ENCODE assay signal across 34 cellular contexts in the genomic region with DNA sequence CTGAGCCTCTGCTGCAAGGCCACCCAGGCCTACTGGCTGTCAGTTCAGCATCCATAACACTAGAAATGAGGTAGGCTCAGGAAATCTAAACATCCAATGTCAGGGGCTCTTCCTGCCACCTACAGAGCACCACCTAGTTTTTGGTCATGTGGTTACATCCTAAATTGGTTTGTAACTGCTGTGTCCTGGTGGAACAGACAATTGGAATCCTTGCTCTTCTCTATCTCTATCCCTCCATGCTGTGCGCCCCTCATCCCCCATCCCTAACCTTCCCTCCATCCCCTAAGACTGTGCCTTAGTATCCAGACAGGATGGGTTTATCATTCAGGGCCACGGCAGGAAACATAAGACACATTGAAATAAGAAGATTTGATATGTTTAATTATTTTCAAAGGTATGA. TPM values are rescaled to one million over a fixed set of nuclear protein-coding genes. Genes with fewer than 3 reads are reported as not detected.
"Had no signal": no experiment of that assay in that cellular context is flagged by ENCODE, and none has a peak within 500 bp of the region (broad histone marks: within the 10 kb centered on the region; RNA-seq: fewer than 3 reads in every experiment).

No MANE protein-coding gene starts in this region.

- DNase-seq: activated CD4-positive, alpha-beta memory T cell treated with anti-CD3 and anti-CD28 coated beads, Interleukin-2, amount 10 ng/mL, durations not matched to agents 7 days and 5 days; activated CD4-positive, alpha-beta T cell treated with anti-CD3 and anti-CD28 coated beads for 1 hour; activated CD4-positive, alpha-beta T cell treated with anti-CD3 and anti-CD28 coated beads for 36 hours; activated CD4-positive, alpha-beta T cell treated with anti-CD3 and anti-CD28 coated beads for 48 hours; activated CD4-positive, alpha-beta T cell treated with anti-CD3 and anti-CD28 coated beads, Interleukin-2, amount 10 ng/mL, durations not matched to agents 7 days and 5 days; activated CD4-positive, alpha-beta T cell treated with anti-CD3 and anti-CD28 coated beads, Interleukin-2, amount 50 U/mL, for 48 hours; activated CD4-positive, CD25-positive, alpha-beta regulatory T cell; activated CD8-positive, alpha-beta memory T cell treated with anti-CD3 and anti-CD28 coated beads for 24 hours; activated CD8-positive, alpha-beta memory T cell treated with anti-CD3 and anti-CD28 coated beads, Interleukin-2, amount 10 ng/mL, durations not matched to agents 7 days and 5 days; activated CD8-positive, alpha-beta memory T cell treated with anti-CD3 and anti-CD28 coated beads, Interleukin-2, amount 50 U/mL, for 48 hours; activated CD8-positive, alpha-beta T cell treated with anti-CD3 and anti-CD28 coated beads, Interleukin-2, amount 10 ng/mL, durations not matched to agents 7 days and 5 days; activated effector memory CD4-positive, alpha-beta T cell treated with Interleukin-2 at 50 U/mL for 16 hours; activated gamma-delta T cell; activated naive CD4-positive, alpha-beta T cell treated with anti-CD3 and anti-CD28 coated beads, Interleukin-2, amount 10 ng/mL, durations not matched to agents 7 days and 5 days; activated naive CD4-positive, alpha-beta T cell treated with Interleukin-2 at 50 U/mL for 16 hours; activated T-cell treated with anti-CD3 and anti-CD28 coated beads, Interleukin-2, amount 50 U/mL, for 24 hours; activated T-cell treated with anti-CD3 and anti-CD28 coated beads, Interleukin-2, amount 50 U/mL, for 48 hours; adrenal gland; amniotic stem cell; aorta; body of pancreas; brain microvascular endothelial cell; central memory CD4-positive, alpha-beta T cell; T-helper 1 cell; T-helper 2 cell; T-helper 9 cell had no signal

- H3K27ac ChIP-seq: adrenal gland, body of pancreas, brain microvascular endothelial cell, breast epithelium, VCaP had no signal

- ATAC-seq: activated CD4-positive, alpha-beta T cell treated with anti-CD3 and anti-CD28 coated beads for 36 hours; activated CD4-positive, CD25-positive, alpha-beta regulatory T cell treated with anti-CD3 and anti-CD28 coated beads, Interleukin-2, amount 50 U/mL, for 24 hours; activated CD8-positive, alpha-beta memory T cell treated with anti-CD3 and anti-CD28 coated beads, Interleukin-2, amount 10 ng/mL, durations not matched to agents 7 days and 5 days; activated CD8-positive, alpha-beta T cell treated with anti-CD3 and anti-CD28 coated beads, Interleukin-2, amount 10 ng/mL, durations not matched to agents 7 days and 5 days; body of pancreas had no signal

- H3K4me3 Mint-ChIP-seq: activated CD4-positive, alpha-beta memory T cell treated with anti-CD3 and anti-CD28 coated beads, Interleukin-2, amount 10 ng/mL, durations not matched to agents 7 days and 5 days; activated CD4-positive, alpha-beta T cell treated with anti-CD3 and anti-CD28 coated beads for 36 hours; activated CD4-positive, alpha-beta T cell treated with anti-CD3 and anti-CD28 coated beads, Interleukin-2, amount 10 ng/mL, durations not matched to agents 7 days and 5 days; activated CD8-positive, alpha-beta memory T cell treated with anti-CD3 and anti-CD28 coated beads, Interleukin-2, amount 10 ng/mL, durations not matched to agents 7 days and 5 days; activated CD8-positive, alpha-beta T cell treated with anti-CD3 and anti-CD28 coated beads, Interleukin-2, amount 10 ng/mL, durations not matched to agents 7 days and 5 days; activated naive CD4-positive, alpha-beta T cell treated with anti-CD3 and anti-CD28 coated beads, Interleukin-2, amount 10 ng/mL, durations not matched to agents 7 days and 5 days; activated naive CD4-positive, alpha-beta T cell treated with anti-CD3 and anti-CD28 coated beads, Interleukin-2, amount 50 U/mL, for 24 hours; activated naive CD8-positive, alpha-beta T cell; activated T-cell treated with anti-CD3 and anti-CD28 coated beads, Interleukin-2, amount 50 U/mL, for 24 hours; T-helper 1 cell treated with Interleukin-12 subunit alpha and Interleukin-12 subunit beta and Interleukin-4 antibody, amounts not matched to agents 30 μg/mL and 1 μg/mL, for 36 hours; T-helper 2 cell treated with Interferon-gamma antibody and Interleukin-4, amounts not matched to agents 5 μg/mL and 100 μg/mL, for 36 hours had no signal

- H3K9me3 Mint-ChIP-seq: activated CD4-positive, alpha-beta memory T cell treated with anti-CD3 and anti-CD28 coated beads, Interleukin-2, amount 10 ng/mL, durations not matched to agents 7 days and 5 days; activated CD4-positive, alpha-beta T cell treated with anti-CD3 and anti-CD28 coated beads, Interleukin-2, amount 10 ng/mL, durations not matched to agents 7 days and 5 days; activated naive CD4-positive, alpha-beta T cell treated with anti-CD3 and anti-CD28 coated beads, Interleukin-2, amount 10 ng/mL, durations not matched to agents 7 days and 5 days; activated naive CD4-positive, alpha-beta T cell treated with anti-CD3 and anti-CD28 coated beads, Interleukin-2, amount 50 U/mL, for 24 hours; activated T-cell treated with anti-CD3 and anti-CD28 coated beads, Interleukin-2, amount 50 U/mL, for 24 hours; activated T-helper 2 cell treated with anti-CD3 and anti-CD28 coated beads, Interferon-gamma antibody, Interleukin-2, Interleukin-4, amounts not matched to agents 10 μg/mL and 5 μg/mL and 100 μg/mL, durations not matched to agents 14 hours and 24 hours and 36 hours; T-helper 1 cell treated with Interleukin-12 subunit alpha and Interleukin-12 subunit beta and Interleukin-4 antibody, amounts not matched to agents 30 μg/mL and 1 μg/mL, for 36 hours; T-helper 2 cell treated with Interferon-gamma antibody and Interleukin-4, amounts not matched to agents 5 μg/mL and 100 μg/mL, for 36 hours had no signal

- H3K9me3 ChIP-seq: body of pancreas, breast epithelium had no signal

- H3K4me1 Mint-ChIP-seq: activated CD4-positive, alpha-beta memory T cell treated with anti-CD3 and anti-CD28 coated beads, Interleukin-2, amount 10 ng/mL, durations not matched to agents 7 days and 5 days; activated CD4-positive, alpha-beta T cell treated with anti-CD3 and anti-CD28 coated beads for 36 hours; activated CD4-positive, alpha-beta T cell treated with anti-CD3 and anti-CD28 coated beads, Interleukin-2, amount 10 ng/mL, durations not matched to agents 7 days and 5 days; activated CD8-positive, alpha-beta memory T cell treated with anti-CD3 and anti-CD28 coated beads, Interleukin-2, amount 10 ng/mL, durations not matched to agents 7 days and 5 days; activated naive CD4-positive, alpha-beta T cell treated with anti-CD3 and anti-CD28 coated beads, Interleukin-2, amount 10 ng/mL, durations not matched to agents 7 days and 5 days; activated naive CD4-positive, alpha-beta T cell treated with anti-CD3 and anti-CD28 coated beads, Interleukin-2, amount 50 U/mL, for 24 hours had no signal

- H3K4me3 ChIP-seq: adrenal gland, body of pancreas, breast epithelium had no signal

- H3K27ac Mint-ChIP-seq: activated CD4-positive, alpha-beta memory T cell treated with anti-CD3 and anti-CD28 coated beads, Interleukin-2, amount 10 ng/mL, durations not matched to agents 7 days and 5 days; activated CD4-positive, alpha-beta T cell treated with anti-CD3 and anti-CD28 coated beads for 36 hours; activated CD4-positive, alpha-beta T cell treated with anti-CD3 and anti-CD28 coated beads, Interleukin-2, amount 10 ng/mL, durations not matched to agents 7 days and 5 days; activated CD8-positive, alpha-beta memory T cell treated with anti-CD3 and anti-CD28 coated beads, Interleukin-2, amount 10 ng/mL, durations not matched to agents 7 days and 5 days; activated CD8-positive, alpha-beta T cell treated with anti-CD3 and anti-CD28 coated beads, Interleukin-2, amount 10 ng/mL, durations not matched to agents 7 days and 5 days; activated naive CD4-positive, alpha-beta T cell treated with anti-CD3 and anti-CD28 coated beads, Interleukin-2, amount 10 ng/mL, durations not matched to agents 7 days and 5 days; activated naive CD4-positive, alpha-beta T cell treated with anti-CD3 and anti-CD28 coated beads, Interleukin-2, amount 50 U/mL, for 24 hours; activated naive CD8-positive, alpha-beta T cell; activated T-cell treated with anti-CD3 and anti-CD28 coated beads, Interleukin-2, amount 50 U/mL, for 24 hours; activated T-helper 2 cell treated with anti-CD3 and anti-CD28 coated beads, Interferon-gamma antibody, Interleukin-2, Interleukin-4, amounts not matched to agents 10 μg/mL and 5 μg/mL and 100 μg/mL, durations not matched to agents 14 hours and 24 hours and 36 hours; T-helper 1 cell treated with Interleukin-12 subunit alpha and Interleukin-12 subunit beta and Interleukin-4 antibody, amounts not matched to agents 30 μg/mL and 1 μg/mL, for 36 hours; T-helper 2 cell treated with Interferon-gamma antibody and Interleukin-4, amounts not matched to agents 5 μg/mL and 100 μg/mL, for 36 hours had no signal

- H3K36me3 ChIP-seq: adrenal gland, brain microvascular endothelial cell, breast epithelium had no signal

- H3K36me3 Mint-ChIP-seq: activated CD8-positive, alpha-beta memory T cell treated with anti-CD3 and anti-CD28 coated beads, Interleukin-2, amount 10 ng/mL, durations not matched to agents 7 days and 5 days; activated naive CD4-positive, alpha-beta T cell treated with anti-CD3 and anti-CD28 coated beads, Interleukin-2, amount 10 ng/mL, durations not matched to agents 7 days and 5 days; activated naive CD4-positive, alpha-beta T cell treated with anti-CD3 and anti-CD28 coated beads, Interleukin-2, amount 50 U/mL, for 24 hours; activated naive CD8-positive, alpha-beta T cell had no signal

- H3K27me3 ChIP-seq: adrenal gland, body of pancreas, brain microvascular endothelial cell had no signal

- H3K4me1 ChIP-seq: adrenal gland, body of pancreas, breast epithelium had no signal

RNA-seq across cellular contexts. Expression of gene MCTP1, which starts 11.4 kb away (rescaled TPM):
- total RNA-seq: activated CD4-positive, alpha-beta memory T cell treated with anti-CD3 and anti-CD28 coated beads, Interleukin-2, amount 10 ng/mL, durations not matched to agents 7 days and 5 days; activated CD8-positive, alpha-beta memory T cell treated with anti-CD3 and anti-CD28 coated beads, Interleukin-2, amount 10 ng/mL, durations not matched to agents 7 days and 5 days; activated T-helper 2 cell treated with anti-CD3 and anti-CD28 coated beads, Interferon-gamma antibody, Interleukin-2, Interleukin-4, amounts not matched to agents 10 μg/mL and 5 μg/mL and 100 μg/mL, durations not matched to agents 14 hours and 24 hours and 36 hours had no signal
